ENCODE assay signal across 37 cellular contexts in genomic region chr6:131655387-131655786, GRCh38. TPM values are rescaled to one million over a fixed set of nuclear protein-coding genes. Genes with fewer than 3 reads are reported as not detected.
"Had no signal": no experiment of that assay in that cellular context is flagged by ENCODE, and none has a peak within 500 bp of the region (broad histone marks: within the 10 kb centered on the region; RNA-seq: fewer than 3 reads in every experiment).

No MANE protein-coding gene starts in this region.

- H3K4me1 ChIP-seq: ascending aorta, esophagus squamous epithelium, gastroesophageal sphincter, heart right ventricle had no signal

- H3K4me3 ChIP-seq: ascending aorta, esophagus squamous epithelium, gastroesophageal sphincter, heart right ventricle, hepatocyte had no signal

- H3K27me3 ChIP-seq: ascending aorta, brain microvascular endothelial cell, esophagus squamous epithelium, gastroesophageal sphincter, hepatocyte had no signal

- H3K27ac ChIP-seq: ascending aorta, brain microvascular endothelial cell, esophagus squamous epithelium, gastroesophageal sphincter, heart right ventricle, hepatocyte had no signal

- H3K9me3 Mint-ChIP-seq: activated CD4-positive, alpha-beta memory T cell treated with anti-CD3 and anti-CD28 coated beads for 36 hours; activated CD4-positive, alpha-beta T cell treated with anti-CD3 and anti-CD28 coated beads, Interleukin-2, amount 10 ng/mL, durations not matched to agents 24 days and 14 days; activated naive CD4-positive, alpha-beta T cell treated with anti-CD3 and anti-CD28 coated beads, Interleukin-2, amount 10 ng/mL, durations not matched to agents 7 days and 5 days; activated naive CD4-positive, alpha-beta T cell treated with anti-CD3 and anti-CD28 coated beads, Interleukin-2, amount 50 U/mL, for 72 hours; activated naive CD8-positive, alpha-beta T cell treated with anti-CD3 and anti-CD28 coated beads, Interleukin-2, amount 10 ng/mL, durations not matched to agents 7 days and 5 days; activated T-helper 1 cell treated with anti-CD3 and anti-CD28 coated beads, Interleukin-12 subunit alpha, Interleukin-12 subunit beta, Interleukin-2, Interleukin-4 antibody, amounts not matched to agents 30 ng/mL and 10 ng/mL and 1 ng/mL, durations not matched to agents 14 hours and 24 hours and 36 hours; activated T-helper 2 cell treated with anti-CD3 and anti-CD28 coated beads, Interferon-gamma antibody, Interleukin-2, Interleukin-4, amounts not matched to agents 10 μg/mL and 5 μg/mL and 100 μg/mL, durations not matched to agents 14 hours and 24 hours and 36 hours; effector memory CD8-positive, alpha-beta T cell had no signal

- H3K27me3 Mint-ChIP-seq: activated CD4-positive, alpha-beta memory T cell treated with anti-CD3 and anti-CD28 coated beads for 36 hours; activated CD4-positive, alpha-beta T cell treated with anti-CD3 and anti-CD28 coated beads for 36 hours; activated CD4-positive, alpha-beta T cell treated with anti-CD3 and anti-CD28 coated beads, Interleukin-2, amount 10 ng/mL, durations not matched to agents 24 days and 14 days; activated CD8-positive, alpha-beta memory T cell treated with anti-CD3 and anti-CD28 coated beads, Interleukin-2, amount 10 ng/mL, durations not matched to agents 7 days and 5 days; activated naive CD4-positive, alpha-beta T cell treated with anti-CD3 and anti-CD28 coated beads, Interleukin-2, amount 10 ng/mL, durations not matched to agents 7 days and 5 days; effector memory CD8-positive, alpha-beta T cell had no signal

- H3K4me3 Mint-ChIP-seq: activated CD4-positive, alpha-beta memory T cell treated with anti-CD3 and anti-CD28 coated beads for 36 hours; activated CD4-positive, alpha-beta T cell treated with anti-CD3 and anti-CD28 coated beads for 36 hours; activated CD4-positive, alpha-beta T cell treated with anti-CD3 and anti-CD28 coated beads, Interleukin-2, amount 10 ng/mL, durations not matched to agents 24 days and 14 days; activated CD8-positive, alpha-beta memory T cell treated with anti-CD3 and anti-CD28 coated beads, Interleukin-2, amount 10 ng/mL, durations not matched to agents 7 days and 5 days; activated CD8-positive, alpha-beta T cell treated with anti-CD3 and anti-CD28 coated beads, Interleukin-2, amount 10 ng/mL, durations not matched to agents 7 days and 5 days; activated naive CD4-positive, alpha-beta T cell treated with anti-CD3 and anti-CD28 coated beads, Interleukin-2, amount 10 ng/mL, durations not matched to agents 7 days and 5 days; activated naive CD8-positive, alpha-beta T cell treated with anti-CD3 and anti-CD28 coated beads, Interleukin-2, amount 10 ng/mL, durations not matched to agents 7 days and 5 days; activated T-helper 1 cell treated with anti-CD3 and anti-CD28 coated beads, Interleukin-12 subunit alpha, Interleukin-12 subunit beta, Interleukin-2, Interleukin-4 antibody, amounts not matched to agents 30 ng/mL and 10 ng/mL and 1 ng/mL, durations not matched to agents 14 hours and 24 hours and 36 hours; effector memory CD8-positive, alpha-beta T cell had no signal

- H3K9me3 ChIP-seq: ascending aorta, esophagus squamous epithelium, gastroesophageal sphincter, heart right ventricle had no signal

- H3K27ac Mint-ChIP-seq: activated CD4-positive, alpha-beta memory T cell treated with anti-CD3 and anti-CD28 coated beads for 36 hours; activated CD4-positive, alpha-beta T cell treated with anti-CD3 and anti-CD28 coated beads for 36 hours; activated CD4-positive, alpha-beta T cell treated with anti-CD3 and anti-CD28 coated beads, Interleukin-2, amount 10 ng/mL, durations not matched to agents 24 days and 14 days; activated CD8-positive, alpha-beta memory T cell treated with anti-CD3 and anti-CD28 coated beads, Interleukin-2, amount 10 ng/mL, durations not matched to agents 7 days and 5 days; activated CD8-positive, alpha-beta T cell treated with anti-CD3 and anti-CD28 coated beads, Interleukin-2, amount 10 ng/mL, durations not matched to agents 7 days and 5 days; activated naive CD4-positive, alpha-beta T cell treated with anti-CD3 and anti-CD28 coated beads, Interleukin-2, amount 10 ng/mL, durations not matched to agents 7 days and 5 days; activated naive CD4-positive, alpha-beta T cell treated with anti-CD3 and anti-CD28 coated beads, Interleukin-2, amount 50 U/mL, for 72 hours; activated naive CD8-positive, alpha-beta T cell treated with anti-CD3 and anti-CD28 coated beads, Interleukin-2, amount 10 ng/mL, durations not matched to agents 7 days and 5 days; activated T-helper 1 cell treated with anti-CD3 and anti-CD28 coated beads, Interleukin-12 subunit alpha, Interleukin-12 subunit beta, Interleukin-2, Interleukin-4 antibody, amounts not matched to agents 30 ng/mL and 10 ng/mL and 1 ng/mL, durations not matched to agents 14 hours and 24 hours and 36 hours; activated T-helper 2 cell treated with anti-CD3 and anti-CD28 coated beads, Interferon-gamma antibody, Interleukin-2, Interleukin-4, amounts not matched to agents 10 μg/mL and 5 μg/mL and 100 μg/mL, durations not matched to agents 14 hours and 24 hours and 36 hours; effector memory CD8-positive, alpha-beta T cell had no signal

- ATAC-seq: activated CD4-positive, alpha-beta T cell treated with anti-CD3 and anti-CD28 coated beads for 36 hours; activated CD8-positive, alpha-beta memory T cell treated with anti-CD3 and anti-CD28 coated beads, Interleukin-2, amount 10 ng/mL, durations not matched to agents 7 days and 5 days; activated CD8-positive, alpha-beta T cell treated with anti-CD3 and anti-CD28 coated beads, Interleukin-2, amount 10 ng/mL, durations not matched to agents 7 days and 5 days; activated naive CD4-positive, alpha-beta T cell treated with anti-CD3 and anti-CD28 coated beads, Interleukin-2, amount 50 U/mL, for 72 hours; effector memory CD8-positive, alpha-beta T cell; gastroesophageal sphincter; heart right ventricle had no signal

- H3K36me3 ChIP-seq: ascending aorta, brain microvascular endothelial cell, esophagus squamous epithelium, gastroesophageal sphincter, heart right ventricle had no signal

- H3K36me3 Mint-ChIP-seq: activated CD8-positive, alpha-beta memory T cell treated with anti-CD3 and anti-CD28 coated beads, Interleukin-2, amount 10 ng/mL, durations not matched to agents 7 days and 5 days; activated naive CD4-positive, alpha-beta T cell treated with anti-CD3 and anti-CD28 coated beads, Interleukin-2, amount 10 ng/mL, durations not matched to agents 7 days and 5 days; activated naive CD4-positive, alpha-beta T cell treated with anti-CD3 and anti-CD28 coated beads, Interleukin-2, amount 50 U/mL, for 72 hours; activated naive CD8-positive, alpha-beta T cell treated with anti-CD3 and anti-CD28 coated beads, Interleukin-2, amount 10 ng/mL, durations not matched to agents 7 days and 5 days had no signal

- H3K4me1 Mint-ChIP-seq: activated CD4-positive, alpha-beta T cell treated with anti-CD3 and anti-CD28 coated beads for 36 hours; activated CD4-positive, alpha-beta T cell treated with anti-CD3 and anti-CD28 coated beads, Interleukin-2, amount 10 ng/mL, durations not matched to agents 24 days and 14 days; activated naive CD4-positive, alpha-beta T cell treated with anti-CD3 and anti-CD28 coated beads, Interleukin-2, amount 10 ng/mL, durations not matched to agents 7 days and 5 days had no signal

- DNase-seq: activated CD4-positive, alpha-beta memory T cell treated with anti-CD3 and anti-CD28 coated beads for 36 hours; activated CD4-positive, alpha-beta T cell treated with anti-CD3 and anti-CD28 coated beads for 36 hours; activated CD4-positive, alpha-beta T cell treated with anti-CD3 and anti-CD28 coated beads, Interleukin-2, amount 10 ng/mL, durations not matched to agents 24 days and 14 days; activated CD4-positive, CD25-positive, alpha-beta regulatory T cell; activated CD4-positive, CD25-positive, alpha-beta regulatory T cell treated with anti-CD3 and anti-CD28 coated beads, Interleukin-2, amount 50 U/mL, for 72 hours; activated CD8-positive, alpha-beta memory T cell treated with anti-CD3 and anti-CD28 coated beads, Interleukin-2, amount 10 ng/mL, durations not matched to agents 7 days and 5 days; activated CD8-positive, alpha-beta memory T cell treated with anti-CD3 and anti-CD28 coated beads, Interleukin-2, amount 50 U/mL, for 4 hours; activated CD8-positive, alpha-beta T cell treated with anti-CD3 and anti-CD28 coated beads, Interleukin-2, amount 10 ng/mL, durations not matched to agents 7 days and 5 days; activated gamma-delta T cell; activated naive CD4-positive, alpha-beta T cell; activated naive CD4-positive, alpha-beta T cell treated with anti-CD3 and anti-CD28 coated beads, Interleukin-2, amount 10 ng/mL, durations not matched to agents 7 days and 5 days; activated naive CD8-positive, alpha-beta T cell treated with anti-CD3 and anti-CD28 coated beads, Interleukin-2, amount 10 ng/mL, durations not matched to agents 7 days and 5 days; activated T-cell treated with anti-CD3 and anti-CD28 coated beads, Interleukin-2, amount 50 U/mL, for 1 hour; activated T-cell treated with anti-CD3 and anti-CD28 coated beads, Interleukin-2, amount 50 U/mL, for 48 hours; brain microvascular endothelial cell; cortex of kidney; dermis blood vessel endothelial cell; effector CD4-positive, alpha-beta T cell; effector memory CD8-positive, alpha-beta T cell; erythroblast; esophagus squamous epithelium; foreskin melanocyte; heart right ventricle; T-helper 2 cell had no signal

RNA-seq across cellular contexts. Expression of gene ENPP3, which starts 18.3 kb away (rescaled TPM):
- total RNA-seq: ascending aorta, bronchial epithelial cell, chondrocyte, fibroblast of villous mesenchyme, glomerular endothelial cell had no signal

RNA-seq across cellular contexts. Expression of gene OR2A4, which starts 45.8 kb away (rescaled TPM):
- total RNA-seq: activated CD4-positive, alpha-beta memory T cell treated with anti-CD3 and anti-CD28 coated beads for 36 hours; activated CD4-positive, alpha-beta T cell treated with anti-CD3 and anti-CD28 coated beads for 36 hours; activated CD4-positive, alpha-beta T cell treated with anti-CD3 and anti-CD28 coated beads, Interleukin-2, amount 10 ng/mL, durations not matched to agents 24 days and 14 days; activated CD8-positive, alpha-beta memory T cell treated with anti-CD3 and anti-CD28 coated beads for 36 hours; activated CD8-positive, alpha-beta memory T cell treated with anti-CD3 and anti-CD28 coated beads, Interleukin-2, amount 10 ng/mL, durations not matched to agents 7 days and 5 days; activated CD8-positive, alpha-beta T cell treated with anti-CD3 and anti-CD28 coated beads, Interleukin-2, amount 10 ng/mL, durations not matched to agents 7 days and 5 days; activated naive CD4-positive, alpha-beta T cell treated with anti-CD3 and anti-CD28 coated beads, Interleukin-2, amount 50 U/mL, for 72 hours; activated naive CD8-positive, alpha-beta T cell treated with anti-CD3 and anti-CD28 coated beads, Interleukin-2, amount 10 ng/mL, durations not matched to agents 7 days and 5 days; activated T-helper 1 cell treated with anti-CD3 and anti-CD28 coated beads, Interleukin-12 subunit alpha, Interleukin-12 subunit beta, Interleukin-2, Interleukin-4 antibody, amounts not matched to agents 30 ng/mL and 10 ng/mL and 1 ng/mL, durations not matched to agents 14 hours and 24 hours and 36 hours; activated T-helper 2 cell treated with anti-CD3 and anti-CD28 coated beads, Interferon-gamma antibody, Interleukin-2, Interleukin-4, amounts not matched to agents 10 μg/mL and 5 μg/mL and 100 μg/mL, durations not matched to agents 14 hours and 24 hours and 36 hours; ascending aorta; chondrocyte; dermis blood vessel endothelial cell; fibroblast of lung; fibroblast of villous mesenchyme; glomerular endothelial cell; heart right ventricle; hepatocyte had no signal

RNA-seq across cellular contexts. Expression of gene CTAGE9, which starts 55.4 kb away (rescaled TPM):
- total RNA-seq: activated CD4-positive, alpha-beta memory T cell treated with anti-CD3 and anti-CD28 coated beads for 36 hours; activated CD4-positive, alpha-beta T cell treated with anti-CD3 and anti-CD28 coated beads, Interleukin-2, amount 10 ng/mL, durations not matched to agents 24 days and 14 days; activated CD8-positive, alpha-beta memory T cell treated with anti-CD3 and anti-CD28 coated beads for 36 hours; activated CD8-positive, alpha-beta memory T cell treated with anti-CD3 and anti-CD28 coated beads, Interleukin-2, amount 10 ng/mL, durations not matched to agents 7 days and 5 days; activated CD8-positive, alpha-beta T cell treated with anti-CD3 and anti-CD28 coated beads, Interleukin-2, amount 10 ng/mL, durations not matched to agents 7 days and 5 days; activated naive CD4-positive, alpha-beta T cell treated with anti-CD3 and anti-CD28 coated beads, Interleukin-2, amount 50 U/mL, for 72 hours; activated naive CD8-positive, alpha-beta T cell treated with anti-CD3 and anti-CD28 coated beads, Interleukin-2, amount 10 ng/mL, durations not matched to agents 7 days and 5 days; activated T-helper 1 cell treated with anti-CD3 and anti-CD28 coated beads, Interleukin-12 subunit alpha, Interleukin-12 subunit beta, Interleukin-2, Interleukin-4 antibody, amounts not matched to agents 30 ng/mL and 10 ng/mL and 1 ng/mL, durations not matched to agents 14 hours and 24 hours and 36 hours; activated T-helper 2 cell treated with anti-CD3 and anti-CD28 coated beads, Interferon-gamma antibody, Interleukin-2, Interleukin-4, amounts not matched to agents 10 μg/mL and 5 μg/mL and 100 μg/mL, durations not matched to agents 14 hours and 24 hours and 36 hours; ascending aorta; bronchial epithelial cell; cardiac septum; chondrocyte; dermis blood vessel endothelial cell; esophagus squamous epithelium; fibroblast of lung; fibroblast of villous mesenchyme; gastroesophageal sphincter; glomerular endothelial cell; heart right ventricle had no signal
